In genomic region chr4:70938087-70938486, GRCh38 we compare ENCODE assay signal across 20 cellular contexts. TPM values are rescaled to one million over a fixed set of nuclear protein-coding genes. Genes with fewer than 3 reads are reported as not detected.
A peak's percentile ranks its signal among the peaks of the same experiment; 100 is the strongest.
DNase-seq lines count a peak whose midpoint lies in the region; ATAC-seq, FAIRE-seq and TF ChIP-seq lines count a peak whose summit lies in the region.
"Had no signal": no experiment of that assay in that cellular context is flagged by ENCODE, and none has a peak within 500 bp of the region (broad histone marks: within the 10 kb centered on the region; RNA-seq: fewer than 3 reads in every experiment).

No MANE protein-coding gene starts in this region.

- no peaks in the 10 kb centered on the region for H3K27me3 Mint-ChIP-seq in dendritic cell treated with granulocyte-macrophage colony-stimulating factor and Interleukin-4, amounts not matched to agents 40 ng/mL and 50 ng/mL, for 4 days
- H3K27me3 Mint-ChIP-seq: B cell; CD8-positive, alpha-beta memory T cell had no signal

- TF ChIP-seq RAD21 in SK-N-SH (IDR thresholded peaks at IDR 0.05; ENCODE audit: low read length): no peak

- H3K36me3 ChIP-seq in SK-N-SH (replicated peaks in 1 of 2; ENCODE audit: control insufficient read depth in 1 of 2, insufficient read depth in 2 of 2, low read length in 1 of 2) (peaks cover 0 to 10% of the 10 kb centered on the region in 2 experiments), vagina (no peaks in the 10 kb centered on the region), left lung (no peaks in the 10 kb centered on the region)

- FAIRE-seq in D721Med (lab: Jason Lieb, UNC): no peak
- FAIRE-seq: GM12892, GM18507, H54 had no signal

- peaks cover 35% of the 10 kb centered on the region for H3K36me3 Mint-ChIP-seq in dendritic cell treated with granulocyte-macrophage colony-stimulating factor and Interleukin-4, amounts not matched to agents 40 ng/mL and 50 ng/mL, for 4 days (ENCODE audit: low read depth)

- peak overlapping the region; percentile 50 for H3K27ac Mint-ChIP-seq in dendritic cell treated with granulocyte-macrophage colony-stimulating factor and Interleukin-4, amounts not matched to agents 40 ng/mL and 50 ng/mL, for 4 days
- H3K27ac Mint-ChIP-seq: B cell; CD8-positive, alpha-beta memory T cell; GM23338 had no signal

- peaks cover 11% of the 10 kb centered on the region for H3K9me3 Mint-ChIP-seq in dendritic cell treated with granulocyte-macrophage colony-stimulating factor and Interleukin-4, amounts not matched to agents 40 ng/mL and 50 ng/mL, for 4 days
- H3K9me3 Mint-ChIP-seq: CD8-positive, alpha-beta memory T cell; GM23338 had no signal

- H3K79me2 ChIP-seq in SK-N-SH (ENCODE audit: insufficient read depth): peaks cover 88% of the 10 kb centered on the region

- H4K20me1 ChIP-seq in SK-N-SH (ENCODE audit: insufficient read depth): no peaks in the 10 kb centered on the region

- intact Hi-C loops in dendritic cell treated with granulocyte-macrophage colony-stimulating factor and Interleukin-4, amounts not matched to agents 40 ng/mL and 50 ng/mL, for 4 days (cut with micrococcal nuclease): no loop called here
- intact Hi-C loops in vagina (cut with DNase I): no loop called here
- intact Hi-C loops in left lung (cut with DNase I): no loop called here

- H3K4me1 Mint-ChIP-seq in dendritic cell treated with granulocyte-macrophage colony-stimulating factor and Interleukin-4, amounts not matched to agents 40 ng/mL and 50 ng/mL, for 4 days (ENCODE audit: low read depth): peaks cover 36% of the 10 kb centered on the region

- H3K4me1 ChIP-seq in SK-N-SH (ENCODE audit: control insufficient read depth in 1 of 2, insufficient read depth in 2 of 2, low read depth in 1 of 2, low read length in 1 of 2): no peaks in the 10 kb centered on the region
- no peaks in the 10 kb centered on the region for H3K4me1 ChIP-seq in vagina
- no peaks in the 10 kb centered on the region for H3K4me1 ChIP-seq in left lung

- TF ChIP-seq POLR2A in vagina (IDR thresholded peaks at IDR 0.05): no peak

- no peak overlapping the region for H3K4me2 ChIP-seq in SK-N-SH
- H3K4me2 ChIP-seq: BLaER1 treated with 17β-estradiol and CSF1 and Interleukin-3, amounts not matched to agents 10 nM and 100 nM; GM23338 had no signal

- H3K9me3 ChIP-seq in SK-N-SH (no peaks in the 10 kb centered on the region; the same call in 1 of the 2 replicates), vagina (no peaks in the 10 kb centered on the region), left lung (no peaks in the 10 kb centered on the region)

- ATAC-seq in SK-N-SH treated with all-trans-retinoic acid at 6 μM for 48 hours (no peak), left lung (no peak)
- ATAC-seq: GM23338 had no signal

- TF ChIP-seq CTCF in SK-N-SH (IDR thresholded peaks at IDR 0.05) (no peak), D721Med (IDR thresholded peaks at IDR 0.05; ENCODE audit: insufficient read depth, missing control alignments) (no peak), vagina (IDR thresholded peaks at IDR 0.05) (no peak), left lung (IDR thresholded peaks at IDR 0.05) (no peak)

- POLR2A ChIA-PET in SK-N-SH (lab: Yijun Ruan, JAX): no interaction called here

- H2AFZ ChIP-seq in SK-N-SH (ENCODE audit: low read depth): no peak overlapping the region
- H2AFZ ChIP-seq: GM23338 had no signal

- H3K4me3 ChIP-seq in SK-N-SH (ENCODE audit: low read depth in 2 of 2, low read length in 1 of 2): no peak overlapping the region
- H3K4me3 ChIP-seq in vagina: no peak overlapping the region
- H3K4me3 ChIP-seq in left lung: no peak overlapping the region
- H3K4me3 ChIP-seq: BLaER1 treated with 17β-estradiol and CSF1 and Interleukin-3, amounts not matched to agents 10 nM and 100 nM; GM23338 had no signal

- no peaks in the 10 kb centered on the region for H3K9me2 ChIP-seq in SK-N-SH

- no peaks in the 10 kb centered on the region for H3F3A ChIP-seq in SK-N-SH (replicated peaks; ENCODE audit: insufficient read depth)

- CTCF ChIA-PET in SK-N-SH (lab: Yijun Ruan, JAX): interaction anchor here (1.0 to 1.4 kb wide), 2 partner anchors 10 to 11 kb away, joined by 3 read pairs; no protein-coding TSS in a partner anchor

- DNase-seq in SK-N-SH: peak; percentile 22
- DNase-seq in D721Med (ENCODE audit: insufficient read length, low spot score): peak; percentile 44
- peak; percentile 53 for DNase-seq in OCI-M1 (lab: John Stamatoyannopoulos, UW)
- DNase-seq in cerebellum (ENCODE audit: low spot score): no peak
- no peak for DNase-seq in vagina (ENCODE audit: extremely low spot score in 2 of 2)
- no peak for DNase-seq in left lung
- DNase-seq: 8988T; CD8-positive, alpha-beta memory T cell; COR-L47; GDM1; HCEC 1CT had no signal

- H3K9ac ChIP-seq in SK-N-SH: no peak overlapping the region
- H3K9ac ChIP-seq: BLaER1 treated with 17β-estradiol and CSF1 and Interleukin-3, amounts not matched to agents 10 nM and 100 nM had no signal

- no peak overlapping the region for H3K4me3 Mint-ChIP-seq in dendritic cell treated with granulocyte-macrophage colony-stimulating factor and Interleukin-4, amounts not matched to agents 40 ng/mL and 50 ng/mL, for 4 days
- H3K4me3 Mint-ChIP-seq: B cell; CD8-positive, alpha-beta memory T cell; GM23338 had no signal

- H3K27me3 ChIP-seq in SK-N-SH (ENCODE audit: insufficient read depth): no peaks in the 10 kb centered on the region
- no peaks in the 10 kb centered on the region for H3K27me3 ChIP-seq in vagina
- no peaks in the 10 kb centered on the region for H3K27me3 ChIP-seq in left lung
- H3K27me3 ChIP-seq: BLaER1 treated with 17β-estradiol and CSF1 and Interleukin-3, amounts not matched to agents 10 nM and 100 nM had no signal

- H3K27ac ChIP-seq in SK-N-SH (ENCODE audit: low read depth in 2 of 2, low read length in 1 of 2): no peak overlapping the region
- no peak overlapping the region for H3K27ac ChIP-seq in vagina
- no peak overlapping the region for H3K27ac ChIP-seq in left lung
- H3K27ac ChIP-seq: BLaER1 treated with 17β-estradiol and CSF1 and Interleukin-3, amounts not matched to agents 10 nM and 100 nM; HL-60 had no signal

- TF ChIP-seq EP300 in SK-N-SH (IDR thresholded peaks at IDR 0.05; ENCODE audit: borderline replicate concordance in 1 of 2, low read depth in 1 of 2, low read length in 1 of 2): no peak

- WGBS in SK-N-SH (ENCODE audit: low lambda C conversion rate): 36% methylated on average over 2 of the region's 3 CpGs

TF ChIP-seq in SK-N-SH, 30 proteins besides CTCF, POLR2A, EP300 and RAD21:
- TF ChIP-seq MEF2A (IDR thresholded peaks at IDR 0.05; ENCODE audit: borderline replicate concordance, low read depth) (no peak), TEAD4 (IDR thresholded peaks at IDR 0.05; ENCODE audit: borderline replicate concordance, insufficient read depth) (no peak), RFX5 (IDR thresholded peaks at IDR 0.05; ENCODE audit: low read length) (no peak), MXI1 (IDR thresholded peaks at IDR 0.05; ENCODE audit: low read depth, low read length) (no peak)

TF ChIP-seq in SK-N-SH treated with all-trans-retinoic acid at 6 μM for 48 hours, 23 proteins besides CTCF, POLR2A, EP300 and RAD21 (continues in another document):
- no peak for TF ChIP-seq ZNF565 (CRISPR knock-in tag; conservative IDR thresholded peaks at IDR 0.05; ENCODE audit: low read depth)
- no peak for TF ChIP-seq RARB (CRISPR knock-in tag; IDR thresholded peaks at IDR 0.05)
- TF ChIP-seq ZNF8 (CRISPR knock-in tag; IDR thresholded peaks at IDR 0.05): no peak
- TF ChIP-seq BACH2 (CRISPR knock-in tag; IDR thresholded peaks at IDR 0.05; ENCODE audit: borderline replicate concordance): no peak
- no peak for TF ChIP-seq ZNF70 (CRISPR knock-in tag; IDR thresholded peaks at IDR 0.05)
- TF ChIP-seq ESRRG (CRISPR knock-in tag; IDR thresholded peaks at IDR 0.05): no peak
- no peak for TF ChIP-seq CSRNP3 (CRISPR knock-in tag; IDR thresholded peaks at IDR 0.05)
- TF ChIP-seq ISL1 (CRISPR knock-in tag; IDR thresholded peaks at IDR 0.05): no peak
- no peak for TF ChIP-seq PATZ1 (CRISPR knock-in tag; IDR thresholded peaks at IDR 0.05; ENCODE audit: borderline replicate concordance)

RNA-seq across cellular contexts. Expression of gene MOB1B, which starts 35.9 kb away (rescaled TPM):
- 2.9 and 4.6 TPM in 2 replicates for polyA plus RNA-seq in SK-N-SH (2012; rRNA removed)
- polyA plus RNA-seq in SK-N-SH (2012; cell fraction: cytosol; rRNA removed): 5.3 and 6.4 TPM in 2 replicates
- polyA plus RNA-seq in SK-N-SH (2012; cell fraction: nucleus; rRNA removed): 2.3 and 5.5 TPM in 2 replicates
- total RNA-seq in cerebellum: 39.1 TPM
- 13.0 TPM for total RNA-seq in vagina
- total RNA-seq in left lung: 10 to 100 TPM; 28.3 to 33.6 TPM

RNA-seq across cellular contexts. Expression of gene DCK, which starts 55.4 kb away (rescaled TPM):
- polyA plus RNA-seq in SK-N-SH (2012; rRNA removed): 5.7 and 6.6 TPM in 2 replicates
- 11.0 and 12.2 TPM in 2 replicates for polyA plus RNA-seq in SK-N-SH (2012; cell fraction: cytosol; rRNA removed)
- polyA plus RNA-seq in SK-N-SH (2012; cell fraction: nucleus; rRNA removed): 2.3 and 3.6 TPM in 2 replicates
- total RNA-seq in cerebellum (40.6 TPM), vagina (10.3 TPM), left lung (10 to 100 TPM; 17.5 to 17.9 TPM)

Comparison
In these comparisons a context has a peak if more than half of its experiments do, and no peak if none do; other contexts are left out.
1. DNase-seq: peak in SK-N-SH (single experiment), D721Med (single experiment) and OCI-M1 (single experiment); none in cerebellum (single experiment), vagina (0 of 2) and left lung (0 of 2).